In the genomic region with DNA sequence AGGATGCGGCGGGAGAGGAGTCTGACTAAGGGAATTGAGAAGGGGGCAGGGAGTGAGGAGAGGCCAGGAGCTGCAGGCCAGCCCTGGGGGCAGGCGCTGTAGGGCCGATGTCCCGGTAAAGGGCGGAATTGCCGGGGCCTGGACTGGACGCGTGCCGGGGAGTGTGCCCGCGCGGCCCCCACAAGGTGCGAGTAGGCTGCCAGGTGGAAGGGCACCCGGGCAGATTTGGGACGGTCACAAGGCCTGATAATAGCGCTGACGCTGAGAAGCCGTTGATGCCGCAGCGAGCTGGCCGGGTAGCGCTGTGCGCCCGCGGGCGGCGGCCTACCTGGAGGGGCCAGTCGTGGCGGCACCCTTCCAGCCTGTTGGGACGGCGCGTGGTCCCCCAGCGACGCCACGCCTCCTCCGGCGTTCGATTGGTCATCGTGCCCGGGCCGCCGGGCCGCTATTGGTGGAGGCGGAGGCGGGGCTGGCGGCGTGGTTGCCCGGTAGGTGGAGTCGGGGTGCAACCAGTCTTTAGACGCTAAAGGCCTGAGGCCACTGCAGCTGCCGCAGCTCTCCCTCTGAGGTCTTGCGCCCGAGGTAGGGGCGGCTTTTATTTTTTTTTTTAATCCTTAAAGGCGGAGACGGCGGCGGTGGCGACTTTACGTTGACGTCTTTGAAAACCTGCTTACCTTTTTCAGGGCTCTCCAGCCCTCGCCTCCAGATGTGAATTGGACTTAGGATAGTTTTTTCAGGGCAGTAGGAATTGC, we compare ENCODE assay signal across 8 cellular contexts. TPM values are rescaled to one million over a fixed set of nuclear protein-coding genes. Genes with fewer than 3 reads are reported as not detected.
DNase-seq lines count a peak whose midpoint lies in the region; ATAC-seq and TF ChIP-seq lines count a peak whose summit lies in the region.

No MANE protein-coding gene starts in this region.

- H3K9me3 Mint-ChIP-seq in neural crest cell: no peaks in the 10 kb centered on the region

- peak; percentile 97 for DNase-seq in COLO829 (ENCODE audit: low spot score)
- peak; percentile 88 for DNase-seq in Jurkat, Clone E6-1 (ENCODE audit: low read depth, low spot score)
- peak; percentile 94 for DNase-seq in activated T-cell treated with anti-CD3 and anti-CD28 coated beads, Interleukin-2, amount 50 U/mL, for 1 hour
- peak; percentile 84 for DNase-seq in fibroblast of peridontal ligament (ENCODE audit: extremely low read depth)
- DNase-seq in neural crest cell (ENCODE audit: low read depth, low spot score): peak; percentile 94
- no peak for DNase-seq in substantia nigra (lab: John Stamatoyannopoulos, UW)
- no peak for DNase-seq in NCI-H1436 (lab: John Stamatoyannopoulos, UW)

- H3K27ac Mint-ChIP-seq in neural crest cell (ENCODE audit: unreplicated experiment): peak overlapping the region; percentile 98

- H3K4me1 Mint-ChIP-seq in neural crest cell: peaks cover 12% of the 10 kb centered on the region

- peak overlapping the region; percentile 98 for H3K4me3 Mint-ChIP-seq in neural crest cell

- H3K4me3 ChIP-seq in Jurkat, Clone E6-1 (ENCODE audit: low read length): peak overlapping the region; percentile 72

- H3K27ac ChIP-seq in substantia nigra (ENCODE audit: low read depth, low read length, poor library complexity, severe bottlenecking): peak overlapping the region; percentile 91

- no peaks in the 10 kb centered on the region for H3K36me3 Mint-ChIP-seq in neural crest cell (ENCODE audit: low read depth)

- peak; percentile 73 for ATAC-seq in GM21529 (IDR thresholded peaks at IDR 0.05; ENCODE audit: unreplicated experiment)

- H3K27me3 Mint-ChIP-seq in neural crest cell (ENCODE audit: low read depth): no peaks in the 10 kb centered on the region

- TF ChIP-seq CTCF in neural crest cell (conservative IDR thresholded peaks at IDR 0.05): no peak

RNA-seq across cellular contexts. Expression of a gene that starts 0.9 kb away (rescaled TPM):
- polyA plus RNA-seq in Jurkat, Clone E6-1 (2012; ENCODE audit: insufficient read depth, insufficient read length): 30.0 TPM
- total RNA-seq in neural crest cell: 26.6 and 28.4 TPM in 2 replicates

RNA-seq across cellular contexts. Expression of a gene that starts 22.4 kb away (rescaled TPM):
- polyA plus RNA-seq in Jurkat, Clone E6-1 (2012; ENCODE audit: insufficient read depth, insufficient read length): 2,053 TPM
- 1,595 and 1,633 TPM in 2 replicates for total RNA-seq in neural crest cell

RNA-seq across cellular contexts. Expression of a gene that starts 54.6 kb away (rescaled TPM):
- 1.5 TPM for polyA plus RNA-seq in Jurkat, Clone E6-1 (2012; ENCODE audit: insufficient read depth, insufficient read length)
- not detected in 2 replicates for total RNA-seq in neural crest cell

Comparison
In these comparisons a context has a peak if more than half of its experiments do, and no peak if none do; other contexts are left out.
1. DNase-seq: peak in COLO829 (single experiment), Jurkat, Clone E6-1 (single experiment), activated T-cell treated with anti-CD3 and anti-CD28 coated beads, Interleukin-2, amount 50 U/mL, for 1 hour (single experiment), fibroblast of peridontal ligament (single experiment) and neural crest cell (single experiment); none in substantia nigra (0 of 49) and NCI-H1436 (single experiment).